Comparison of ENCODE assay signal across 8 cellular contexts in genomic region chr1:234960722-234961467, GRCh38.
DNase-seq lines count a peak whose midpoint lies in the region; ATAC-seq and TF ChIP-seq lines count a peak whose summit lies in the region.

No MANE protein-coding gene starts in this region.

- H3K36me3 ChIP-seq in OCI-LY7 (ENCODE audit: insufficient read depth, low read length) (no peaks in the 10 kb centered on the region), rectal smooth muscle tissue (ENCODE audit: control insufficient read depth, insufficient read depth, low read length) (no peaks in the 10 kb centered on the region)

- POLR2A ChIA-PET in OCI-LY7 (lab: Charles Lee): interaction anchor here (0.7 to 6.2 kb wide), 3 partner anchors 10 to 34 kb away, joined by 3 to 120 read pairs (median 3); no protein-coding TSS in a partner anchor

- no peaks in the 10 kb centered on the region for H4K20me1 ChIP-seq in OCI-LY7 (ENCODE audit: insufficient read depth, low read length)

- no peak overlapping the region for H3K9ac ChIP-seq in rectal smooth muscle tissue (ENCODE audit: low read length)

- H3K27me3 ChIP-seq in rectal smooth muscle tissue (ENCODE audit: control insufficient read depth, insufficient read depth, low read length): no peaks in the 10 kb centered on the region

- H3K4me2 ChIP-seq in OCI-LY7 (ENCODE audit: low read length): peak overlapping the region; percentile 84

- intact Hi-C loops in OCI-LY7 (cut with micrococcal nuclease; ENCODE audit: unreplicated experiment): loop anchor here (5.0 kb wide), 3 partner anchors 119 to 474 kb away; no protein-coding TSS in a partner anchor

- no peaks in the 10 kb centered on the region for H3K9me3 ChIP-seq in OCI-LY7 (ENCODE audit: low read length)

- TF ChIP-seq CTCF in OCI-LY7 (conservative IDR thresholded peaks at IDR 0.05; ENCODE audit: low read length) (no peak), omental fat pad (IDR thresholded peaks at IDR 0.05) (no peak)

- H3K79me2 ChIP-seq in OCI-LY7 (ENCODE audit: insufficient read depth, low read depth, low read length): no peaks in the 10 kb centered on the region

- DNase-seq in GDM1 (lab: John Stamatoyannopoulos, UW): peak; percentile 49
- DNase-seq in OCI-LY7 (ENCODE audit: low spot score): no peak
- DNase-seq in epithelial cell of prostate (ENCODE audit: low read depth, low spot score): peak; percentile 51
- no peak for DNase-seq in omental fat pad (ENCODE audit: low spot score)
- DNase-seq in NCI-H128 (lab: John Stamatoyannopoulos, UW; ENCODE audit: unreplicated experiment): no peak

- H2AFZ ChIP-seq in OCI-LY7 (ENCODE audit: low read length): peak overlapping the region; percentile 75

- H3K9me2 ChIP-seq in OCI-LY7 (ENCODE audit: insufficient read depth, low read length): no peaks in the 10 kb centered on the region

- CTCF ChIA-PET in OCI-LY7 (lab: Charles Lee; ENCODE audit: unreplicated experiment): no interaction called here

- no TSS peak for BruUV-seq in OCI-LY7 (replicated peaks; lab: Mats Ljungman, UMichigan)

- ATAC-seq in HG02763 (IDR thresholded peaks at IDR 0.05; ENCODE audit: unreplicated experiment): no peak
- ATAC-seq in omental fat pad (ENCODE audit: low FRiP score): no peak
- ATAC-seq in HG02852 (IDR thresholded peaks at IDR 0.05; ENCODE audit: unreplicated experiment): no peak

- H3K4me3 ChIP-seq in OCI-LY7 (ENCODE audit: low read depth, low read length, poor library complexity, severe bottlenecking): no peak overlapping the region
- H3K4me3 ChIP-seq in rectal smooth muscle tissue (ENCODE audit: low read length): no peak overlapping the region

- peak overlapping the region; percentile 97 for H3K27ac ChIP-seq in OCI-LY7 (ENCODE audit: low read depth, low read length, poor library complexity, severe bottlenecking)
- peak overlapping the region; percentile 67 for H3K27ac ChIP-seq in epithelial cell of prostate
- H3K27ac ChIP-seq in rectal smooth muscle tissue (ENCODE audit: low read depth, low read length): peak overlapping the region; percentile 75

- H3K4me1 ChIP-seq in OCI-LY7 (ENCODE audit: insufficient read depth, low read length, poor library complexity, severe bottlenecking) (peaks cover 98% of the 10 kb centered on the region), rectal smooth muscle tissue (ENCODE audit: control insufficient read depth, insufficient read depth, low read length) (peaks cover 39% of the 10 kb centered on the region)

Comparison
In these comparisons a context has a peak if more than half of its experiments do, and no peak if none do; other contexts are left out.
1. DNase-seq: peak in GDM1 (single experiment) and epithelial cell of prostate (single experiment); none in OCI-LY7 (single experiment), omental fat pad (single experiment) and NCI-H128 (single experiment).
2. Peak in every context shown above with its lines, with median percentiles within 50 percentile points of each other: H3K27ac ChIP-seq.